Comparison of ENCODE assay signal across 18 cellular contexts in genomic region chr21:41337515-41337914, GRCh38. TPM values are rescaled to one million over a fixed set of nuclear protein-coding genes. Genes with fewer than 3 reads are reported as not detected.
DNase-seq lines count a peak whose midpoint lies in the region; ATAC-seq, FAIRE-seq and TF ChIP-seq lines count a peak whose summit lies in the region.
"Had no signal": no experiment of that assay in that cellular context is flagged by ENCODE, and none has a peak within 500 bp of the region (broad histone marks: within the 10 kb centered on the region; RNA-seq: fewer than 3 reads in every experiment).

No MANE protein-coding gene starts in this region.

- H3K4me1 Mint-ChIP-seq in neural progenitor cell (peaks cover 3% of the 10 kb centered on the region), chondrocyte (ENCODE audit: low read depth) (no peaks in the 10 kb centered on the region)
- H3K4me1 Mint-ChIP-seq: CD8-positive, alpha-beta memory T cell had no signal

- H3K4me3 ChIP-seq in bronchial epithelial cell (ENCODE audit: low read depth, low read length) (no peak overlapping the region), neural progenitor cell (no peak overlapping the region), osteoblast (ENCODE audit: insufficient read depth, low read length) (no peak overlapping the region)
- H3K4me3 ChIP-seq: BLaER1, GM23338 had no signal

- no peaks in the 10 kb centered on the region for H3K36me3 ChIP-seq in bronchial epithelial cell (ENCODE audit: control insufficient read depth, insufficient read depth, low read length)
- no peaks in the 10 kb centered on the region for H3K36me3 ChIP-seq in neural progenitor cell
- H3K36me3 ChIP-seq in osteoblast (ENCODE audit: insufficient read depth, low read length), result no peaks in the 10 kb centered on the region
- H3K36me3 ChIP-seq: BLaER1 had no signal

- no peaks in the 10 kb centered on the region for H3F3A ChIP-seq in neural progenitor cell (ENCODE audit: low read depth)

- intact Hi-C loops in cardiac septum (cut with DNase I), result no loop called here
- intact Hi-C loops in Right ventricle myocardium superior (cut with DNase I), result no loop called here

- no peaks in the 10 kb centered on the region for H3K4me1 ChIP-seq in neural progenitor cell
- H3K4me1 ChIP-seq in osteoblast (ENCODE audit: insufficient read depth, low read length), result no peaks in the 10 kb centered on the region
- H3K4me1 ChIP-seq: BLaER1, Caco-2 had no signal

- H3K4me2 ChIP-seq in neural progenitor cell (no peak overlapping the region), osteoblast (ENCODE audit: insufficient read depth, low read length) (no peak overlapping the region)
- H3K4me2 ChIP-seq: BLaER1, GM23338 had no signal

- no peak overlapping the region for H3K9ac ChIP-seq in neural progenitor cell
- H3K9ac ChIP-seq: BLaER1 had no signal

- H3K9me3 ChIP-seq in neural progenitor cell (ENCODE audit: low read depth) (no peaks in the 10 kb centered on the region), osteoblast (ENCODE audit: low read depth, low read length) (no peaks in the 10 kb centered on the region)

- no peaks in the 10 kb centered on the region for H3K27me3 ChIP-seq in bronchial epithelial cell (ENCODE audit: control insufficient read depth, insufficient read depth, low read length)
- no peaks in the 10 kb centered on the region for H3K27me3 ChIP-seq in neural progenitor cell
- no peaks in the 10 kb centered on the region for H3K27me3 ChIP-seq in osteoblast (ENCODE audit: insufficient read depth, low read length)
- H3K27me3 ChIP-seq: BLaER1 had no signal

- H4K20me1 ChIP-seq in neural progenitor cell (ENCODE audit: low read depth) (no peaks in the 10 kb centered on the region), osteoblast (ENCODE audit: insufficient read depth, low read length) (no peaks in the 10 kb centered on the region)
- H4K20me1 ChIP-seq: BLaER1 had no signal

- H3K4me3 Mint-ChIP-seq in neural progenitor cell (no peak overlapping the region), chondrocyte (ENCODE audit: unreplicated experiment) (no peak overlapping the region)
- H3K4me3 Mint-ChIP-seq: CD8-positive, alpha-beta memory T cell; GM23338; H9 had no signal

- peaks cover 3% of the 10 kb centered on the region for H3K27me3 Mint-ChIP-seq in neural progenitor cell (ENCODE audit: insufficient read depth, low read depth)
- peaks cover 26% of the 10 kb centered on the region for H3K27me3 Mint-ChIP-seq in chondrocyte (ENCODE audit: low read depth)

- no peak for TF ChIP-seq CTCF in bronchial epithelial cell (IDR thresholded peaks at IDR 0.05; ENCODE audit: insufficient read depth, low read length, severe bottlenecking)
- no peak for TF ChIP-seq CTCF in neural progenitor cell (IDR thresholded peaks at IDR 0.05)
- no peak for TF ChIP-seq CTCF in chondrocyte (IDR thresholded peaks at IDR 0.05)
- no peak for TF ChIP-seq CTCF in osteoblast (IDR thresholded peaks at IDR 0.05; ENCODE audit: extremely low read depth, low read depth, low read length)

- H3K36me3 Mint-ChIP-seq in neural progenitor cell (no peaks in the 10 kb centered on the region), chondrocyte (ENCODE audit: low read depth) (peaks cover 6% of the 10 kb centered on the region)

- ATAC-seq in Right ventricle myocardium superior (ENCODE audit: poor library complexity) (no peak), HG02938 (IDR thresholded peaks at IDR 0.05; ENCODE audit: unreplicated experiment) (no peak)
- ATAC-seq: GM23338 had no signal

- H3K27ac Mint-ChIP-seq in neural progenitor cell (peak overlapping the region; percentile 0), chondrocyte (ENCODE audit: unreplicated experiment) (no peak overlapping the region)
- H3K27ac Mint-ChIP-seq: CD8-positive, alpha-beta memory T cell; GM23338; H9 had no signal

- DNase-seq in cardiac septum (ENCODE audit: low spot score) (peak; percentile 53), Right ventricle myocardium superior (no peak), bronchial epithelial cell (ENCODE audit: low read depth) (no peak), neural progenitor cell (ENCODE audit: low spot score) (no peak), caudate nucleus (lab: John Stamatoyannopoulos, UW) (no peak), chondrocyte (ENCODE audit: low spot score) (no peak), osteoblast (ENCODE audit: insufficient read length, low spot score, missing footprints) (no peak)
- DNase-seq: AML-193; Caco-2; CD8-positive, alpha-beta memory T cell; DND-41; GDM1; H9; KG1 had no signal

- no peaks in the 10 kb centered on the region for H3K79me2 ChIP-seq in neural progenitor cell (ENCODE audit: low read depth)
- H3K79me2 ChIP-seq in osteoblast (ENCODE audit: insufficient read depth, low read length), result no peaks in the 10 kb centered on the region

- no peak overlapping the region for H3K27ac ChIP-seq in neural progenitor cell
- no peak overlapping the region for H3K27ac ChIP-seq in caudate nucleus (ENCODE audit: low read depth, low read length)
- H3K27ac ChIP-seq in osteoblast (ENCODE audit: low read depth, low read length), result no peak overlapping the region
- H3K27ac ChIP-seq: 22Rv1, BLaER1 had no signal

- no peak overlapping the region for H2AFZ ChIP-seq in neural progenitor cell (replicated peaks)
- no peak overlapping the region for H2AFZ ChIP-seq in osteoblast (ENCODE audit: low read length)
- H2AFZ ChIP-seq: GM23338 had no signal

- peak; percentile 99 for FAIRE-seq in bronchial epithelial cell (lab: Jason Lieb, UNC)

- H3K9me3 Mint-ChIP-seq in neural progenitor cell (peaks cover 9% of the 10 kb centered on the region), chondrocyte (ENCODE audit: low read depth) (peaks cover 25% of the 10 kb centered on the region)

RNA-seq across cellular contexts. Expression of gene FAM3B, which starts 20.9 kb away (rescaled TPM):
- total RNA-seq in cardiac septum (not detected), Right ventricle myocardium superior (not detected), bronchial epithelial cell (not detected in 2 replicates), neural progenitor cell (ENCODE audit: low replicate concordance) (not detected in 2 replicates), chondrocyte (not detected in 3 replicates), osteoblast (not detected in 2 replicates)
- total RNA-seq: CD8-positive, alpha-beta memory T cell had no signal

RNA-seq across cellular contexts. Expression of gene MX2, which starts 24.3 kb away (rescaled TPM):
- total RNA-seq in cardiac septum (5.0 TPM), Right ventricle myocardium superior (4.2 TPM), bronchial epithelial cell (0.13 and 0.26 TPM in 2 replicates), neural progenitor cell (ENCODE audit: low replicate concordance) (2.2 and 3.3 TPM in 2 replicates), chondrocyte (not detected in 3 replicates), osteoblast (12.4 and 14.5 TPM in 2 replicates)
